In genomic region chr18:36187138-36187825, GRCh38 we compare ENCODE assay signal across 7 cellular contexts. TPM values are rescaled to one million over a fixed set of nuclear protein-coding genes. Genes with fewer than 3 reads are reported as not detected.
DNase-seq lines count a peak whose midpoint lies in the region; ATAC-seq, FAIRE-seq and TF ChIP-seq lines count a peak whose summit lies in the region.

MOCOS (plus strand) TSS chr18:36187497; CDS start chr18:36187540, 43 bp downstream.

- no peaks in the 10 kb centered on the region for H3K9me3 Mint-ChIP-seq in activated T-helper 1 cell treated with anti-CD3 and anti-CD28 coated beads, Interleukin-12 subunit alpha, Interleukin-12 subunit beta, Interleukin-2, Interleukin-4 antibody, amounts not matched to agents 30 ng/mL and 10 ng/mL and 1 ng/mL, durations not matched to agents 14 hours and 24 hours and 36 hours
- no peaks in the 10 kb centered on the region for H3K9me3 Mint-ChIP-seq in nephron

- peaks cover 21% of the 10 kb centered on the region for H3K27me3 Mint-ChIP-seq in activated T-helper 1 cell treated with anti-CD3 and anti-CD28 coated beads, Interleukin-12 subunit alpha, Interleukin-12 subunit beta, Interleukin-2, Interleukin-4 antibody, amounts not matched to agents 30 ng/mL and 10 ng/mL and 1 ng/mL, durations not matched to agents 14 hours and 24 hours and 36 hours (ENCODE audit: insufficient read depth)
- peaks cover 57% of the 10 kb centered on the region for H3K27me3 Mint-ChIP-seq in nephron (ENCODE audit: low read depth)

- intact Hi-C loops in activated T-helper 1 cell treated with anti-CD3 and anti-CD28 coated beads, Interleukin-12 subunit alpha, Interleukin-12 subunit beta, Interleukin-2, Interleukin-4 antibody, amounts not matched to agents 30 ng/mL and 10 ng/mL and 1 ng/mL, durations not matched to agents 14 hours and 24 hours and 36 hours (cut with micrococcal nuclease), result loop anchor here (1.0 to 5.0 kb wide), 3 partner anchors 58 to 170 kb away; partner anchors contain the start of genes ELP2 and SLC39A6

- peak; percentile 15 for FAIRE-seq in GM18507 (lab: Jason Lieb, UNC)

- no peak for TF ChIP-seq CTCF in nephron (IDR thresholded peaks at IDR 0.05; ENCODE audit: unreplicated experiment in 3 of 3)

- H3K27ac Mint-ChIP-seq in activated T-helper 1 cell treated with anti-CD3 and anti-CD28 coated beads, Interleukin-12 subunit alpha, Interleukin-12 subunit beta, Interleukin-2, Interleukin-4 antibody, amounts not matched to agents 30 ng/mL and 10 ng/mL and 1 ng/mL, durations not matched to agents 14 hours and 24 hours and 36 hours, result no peak within 1 kb of the TSS
- H3K27ac Mint-ChIP-seq in nephron, result no peak within 1 kb of the TSS

- peak; percentile 77 for DNase-seq in GM18507 (ENCODE audit: extremely low spot score, insufficient read length, low read depth)
- DNase-seq in NCI-H774 (lab: John Stamatoyannopoulos, UW), result peak; percentile 54
- peak; percentile 43 for DNase-seq in activated T-helper 1 cell treated with anti-CD3 and anti-CD28 coated beads, Interleukin-12 subunit alpha, Interleukin-12 subunit beta, Interleukin-2, Interleukin-4 antibody, amounts not matched to agents 30 ng/mL and 10 ng/mL and 1 ng/mL, durations not matched to agents 14 hours and 24 hours and 36 hours (ENCODE audit: low spot score)
- DNase-seq in fibroblast of the conjunctiva (ENCODE audit: low read depth), result peak; percentile 30
- DNase-seq in ureter (ENCODE audit: low spot score), result peak; percentile 82

- H3K4me3 Mint-ChIP-seq in activated T-helper 1 cell treated with anti-CD3 and anti-CD28 coated beads, Interleukin-12 subunit alpha, Interleukin-12 subunit beta, Interleukin-2, Interleukin-4 antibody, amounts not matched to agents 30 ng/mL and 10 ng/mL and 1 ng/mL, durations not matched to agents 14 hours and 24 hours and 36 hours, result peak within 1 kb of the TSS; percentile 82
- peak within 1 kb of the TSS; percentile 87 to 89 (median 88) for H3K4me3 Mint-ChIP-seq in nephron

- ATAC-seq in HG02759 (IDR thresholded peaks at IDR 0.05; ENCODE audit: unreplicated experiment), result peak; percentile 78

- H3K4me1 Mint-ChIP-seq in activated T-helper 1 cell treated with anti-CD3 and anti-CD28 coated beads, Interleukin-12 subunit alpha, Interleukin-12 subunit beta, Interleukin-2, Interleukin-4 antibody, amounts not matched to agents 30 ng/mL and 10 ng/mL and 1 ng/mL, durations not matched to agents 14 hours and 24 hours and 36 hours (ENCODE audit: low read depth), result peaks cover 7% of the 10 kb centered on the region
- peaks cover 17% of the 10 kb centered on the region for H3K4me1 Mint-ChIP-seq in nephron

- H3K36me3 Mint-ChIP-seq in activated T-helper 1 cell treated with anti-CD3 and anti-CD28 coated beads, Interleukin-12 subunit alpha, Interleukin-12 subunit beta, Interleukin-2, Interleukin-4 antibody, amounts not matched to agents 30 ng/mL and 10 ng/mL and 1 ng/mL, durations not matched to agents 14 hours and 24 hours and 36 hours (ENCODE audit: low read depth), result peaks cover 1% of the 10 kb centered on the region
- no peaks in the 10 kb centered on the region for H3K36me3 Mint-ChIP-seq in nephron (ENCODE audit: low read depth)

RNA-seq across cellular contexts. Expression of gene MOCOS, which starts in this region (rescaled TPM):
- total RNA-seq in activated T-helper 1 cell treated with anti-CD3 and anti-CD28 coated beads, Interleukin-12 subunit alpha, Interleukin-12 subunit beta, Interleukin-2, Interleukin-4 antibody, amounts not matched to agents 30 ng/mL and 10 ng/mL and 1 ng/mL, durations not matched to agents 14 hours and 24 hours and 36 hours, result 0.17 and 0.47 TPM in 2 replicates
- 38.0 TPM for total RNA-seq in ureter

Comparison
In these comparisons a context has a peak if more than half of its experiments do, and no peak if none do; other contexts are left out.
1. Peak in every context shown above with its lines: DNase-seq and ATAC-seq.
2. RNA of gene MOCOS (total RNA-seq): 38.0 TPM in ureter (single experiment); 0.17 to 0.47 TPM in activated T-helper 1 cell treated with anti-CD3 and anti-CD28 coated beads, Interleukin-12 subunit alpha, Interleukin-12 subunit beta, Interleukin-2, Interleukin-4 antibody, amounts not matched to agents 30 ng/mL and 10 ng/mL and 1 ng/mL, durations not matched to agents 14 hours and 24 hours and 36 hours; every median in the first group is over 10 times any median in the second.
3. Peak in DNase-seq in activated T-helper 1 cell treated with anti-CD3 and anti-CD28 coated beads, Interleukin-12 subunit alpha, Interleukin-12 subunit beta, Interleukin-2, Interleukin-4 antibody, amounts not matched to agents 30 ng/mL and 10 ng/mL and 1 ng/mL, durations not matched to agents 14 hours and 24 hours and 36 hours; RNA of the gene not detected or under 1 TPM.
4. DNase-seq: peak in every context shown above with its lines; median percentile 82 in ureter; 77 in GM18507; 54 in NCI-H774; 43 in activated T-helper 1 cell treated with anti-CD3 and anti-CD28 coated beads, Interleukin-12 subunit alpha, Interleukin-12 subunit beta, Interleukin-2, Interleukin-4 antibody, amounts not matched to agents 30 ng/mL and 10 ng/mL and 1 ng/mL, durations not matched to agents 14 hours and 24 hours and 36 hours; 30 in fibroblast of the conjunctiva.